In the genomic region with DNA sequence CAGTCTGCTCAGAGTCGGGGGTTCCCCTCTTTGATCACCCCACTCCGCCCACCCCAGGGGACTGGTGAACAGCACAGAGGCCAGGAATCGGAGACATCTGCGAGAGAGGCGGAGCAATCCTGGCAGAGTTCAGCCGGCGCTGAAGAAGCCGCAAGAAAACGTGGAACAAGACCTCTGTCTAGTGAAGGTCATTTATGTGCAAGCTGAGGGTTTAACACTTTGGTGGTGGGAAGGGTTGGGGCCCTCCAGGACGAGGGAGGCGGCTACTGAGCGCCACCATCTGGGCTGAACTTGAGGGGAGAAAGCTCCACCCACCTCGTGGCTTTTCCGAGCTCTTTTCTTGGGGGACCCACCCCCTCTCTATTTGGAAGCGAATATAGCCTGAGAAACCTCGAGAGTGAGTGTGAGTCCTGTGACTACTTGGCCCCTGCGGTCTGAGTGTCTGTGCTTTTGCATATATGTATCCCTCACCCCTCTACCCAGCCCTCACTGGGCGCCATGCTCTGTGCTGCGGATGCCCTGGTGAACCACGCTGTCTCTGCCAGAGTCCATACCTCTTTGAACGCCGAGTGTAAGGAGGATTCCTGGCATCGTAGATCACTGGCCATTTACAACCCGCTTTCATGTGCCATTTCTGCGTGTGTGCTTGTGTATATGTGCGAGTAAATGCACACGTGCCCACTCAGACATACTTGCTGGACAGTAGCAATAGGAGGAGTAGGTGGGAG, we compare ENCODE assay signal across 8 cellular contexts. TPM values are rescaled to one million over a fixed set of nuclear protein-coding genes. Genes with fewer than 3 reads are reported as not detected.
A peak's percentile ranks its signal among the peaks of the same experiment; 100 is the strongest.
DNase-seq lines count a peak whose midpoint lies in the region; ATAC-seq and TF ChIP-seq lines count a peak whose summit lies in the region.

No MANE protein-coding gene starts in this region.

- peak; percentile 64 for ATAC-seq in PC-3
- ATAC-seq in HG03378 (IDR thresholded peaks at IDR 0.05; ENCODE audit: unreplicated experiment): no peak

- H3K9me3 ChIP-seq in BE2C (no peaks in the 10 kb centered on the region), PC-3 (ENCODE audit: low read length) (no peaks in the 10 kb centered on the region)

- H3K79me2 ChIP-seq in PC-3 (ENCODE audit: low read length): no peaks in the 10 kb centered on the region

- CTCF ChIA-PET in PC-3 (lab: Charles Lee): interaction anchor here (0.6 kb wide), 3 partner anchors 77 to 279 kb away, joined by 4 to 6 read pairs (median 5); no protein-coding TSS in a partner anchor

- no peaks in the 10 kb centered on the region for H3F3A ChIP-seq in PC-3 (ENCODE audit: low read length, unreplicated experiment)

- peak overlapping the region; percentile 87 for H3K4me2 ChIP-seq in PC-3 (ENCODE audit: low read length)

- no peak overlapping the region for H3K27ac ChIP-seq in PC-3 (ENCODE audit: low read length)

- no peaks in the 10 kb centered on the region for H3K9me2 ChIP-seq in PC-3 (replicated peaks; ENCODE audit: low read length)

- no peaks in the 10 kb centered on the region for H3K4me1 ChIP-seq in BE2C
- H3K4me1 ChIP-seq in PC-3 (ENCODE audit: insufficient read depth, low read length): peaks cover 6% of the 10 kb centered on the region

- no peak overlapping the region for H3K9ac ChIP-seq in PC-3 (ENCODE audit: low read length)

- in situ Hi-C loops in GM13976 (cut with MboI; ENCODE audit: low sequenced_read_pairs, unreplicated experiment): no loop called here

- intact Hi-C loops in PC-3 (cut with micrococcal nuclease): no loop called here
- intact Hi-C loops in head of caudate nucleus (cut with DNase I): no loop called here

- H2AFZ ChIP-seq in PC-3 (ENCODE audit: low read length): peak overlapping the region; percentile 72

- H3K4me3 ChIP-seq in BE2C (ENCODE audit: low read depth, low read length): peak overlapping the region; percentile 66
- H3K4me3 ChIP-seq in PC-3 (ENCODE audit: low read length): peak overlapping the region; percentile 56

- H4K20me1 ChIP-seq in PC-3 (ENCODE audit: low read length): no peaks in the 10 kb centered on the region

- no TSS peak for BruUV-seq in PC-3 (replicated peaks; lab: Mats Ljungman, UMichigan)

- H3K27me3 ChIP-seq in BE2C: peaks cover 42% of the 10 kb centered on the region
- H3K27me3 ChIP-seq in PC-3 (ENCODE audit: low read length): peaks cover 52% of the 10 kb centered on the region

- TF ChIP-seq CTCF in BE2C (IDR thresholded peaks at IDR 0.05; ENCODE audit: low read depth, low read length) (peak; percentile 29), GM13976 (IDR thresholded peaks at IDR 0.05; ENCODE audit: borderline replicate concordance, control extremely low read depth, extremely low read depth, insufficient read depth, missing control alignments) (peak; percentile 7), PC-3 (conservative IDR thresholded peaks at IDR 0.05; ENCODE audit: low read depth, low read length) (peak; percentile 47)

- no peaks in the 10 kb centered on the region for H3K36me3 ChIP-seq in BE2C
- no peaks in the 10 kb centered on the region for H3K36me3 ChIP-seq in PC-3 (ENCODE audit: low read depth, low read length)

- peak; percentile 45 for DNase-seq in BE2C
- DNase-seq in GM13976 (ENCODE audit: low spot score): peak; percentile 52
- peak; percentile 28 for DNase-seq in PC-3
- peak in 41 of 42 donors; percentile 20 to 77 (median 51) for DNase-seq in head of caudate nucleus
- no peak for DNase-seq in GF-D8 (lab: John Stamatoyannopoulos, UW)
- no peak for DNase-seq in H4 (ENCODE audit: low spot score)
- no peak for DNase-seq in T1000 (lab: John Stamatoyannopoulos, UW)

- POLR2A ChIA-PET in PC-3 (lab: Charles Lee; ENCODE audit: unreplicated experiment): no interaction called here

RNA-seq across cellular contexts. Expression of gene EPHA10, which starts 1.2 kb away (rescaled TPM):
- not detected for polyA plus RNA-seq in BE2C (2012; ENCODE audit: insufficient read depth, insufficient read length, low read depth)
- total RNA-seq in PC-3 (2014; rRNA removed): 1.8 and 3.5 TPM in 2 replicates
- total RNA-seq in H4 (2014; rRNA removed; shearing (Covaris generic)): not detected in 2 replicates

RNA-seq across cellular contexts. Expression of gene MANEAL, which starts 27.5 kb away (rescaled TPM):
- 56.3 TPM for polyA plus RNA-seq in BE2C (2012; ENCODE audit: insufficient read depth, insufficient read length, low read depth)
- 47.6 and 54.1 TPM in 2 replicates for total RNA-seq in PC-3 (2014; rRNA removed)
- total RNA-seq in H4 (2014; rRNA removed; shearing (Covaris generic)): 8.9 and 10.4 TPM in 2 replicates

RNA-seq across cellular contexts. Expression of gene C1orf122, which starts 41.5 kb away (rescaled TPM):
- 101 TPM for polyA plus RNA-seq in BE2C (2012; ENCODE audit: insufficient read depth, insufficient read length, low read depth)
- 70.1 and 72.5 TPM in 2 replicates for total RNA-seq in PC-3 (2014; rRNA removed)
- total RNA-seq in H4 (2014; rRNA removed; shearing (Covaris generic)): 27.2 and 42.2 TPM in 2 replicates

RNA-seq across cellular contexts. Expression of gene YRDC, which starts 41.9 kb away (rescaled TPM):
- 75.1 TPM for polyA plus RNA-seq in BE2C (2012; ENCODE audit: insufficient read depth, insufficient read length, low read depth)
- total RNA-seq in PC-3 (2014; rRNA removed): 41.8 and 51.9 TPM in 2 replicates
- total RNA-seq in H4 (2014; rRNA removed; shearing (Covaris generic)): 29.2 and 32.7 TPM in 2 replicates

Comparison
In these comparisons a context has a peak if more than half of its experiments do, and no peak if none do; other contexts are left out.
1. DNase-seq: peak in BE2C (single experiment), GM13976 (single experiment), PC-3 (single experiment) and head of caudate nucleus (41 of 42); none in GF-D8 (single experiment), H4 (single experiment) and T1000 (single experiment).
2. Peak in every context shown above with its lines, with median percentiles within 50 percentile points of each other: CTCF ChIP-seq.